10 cellular contexts compared by ENCODE assay signal in the genomic region with DNA sequence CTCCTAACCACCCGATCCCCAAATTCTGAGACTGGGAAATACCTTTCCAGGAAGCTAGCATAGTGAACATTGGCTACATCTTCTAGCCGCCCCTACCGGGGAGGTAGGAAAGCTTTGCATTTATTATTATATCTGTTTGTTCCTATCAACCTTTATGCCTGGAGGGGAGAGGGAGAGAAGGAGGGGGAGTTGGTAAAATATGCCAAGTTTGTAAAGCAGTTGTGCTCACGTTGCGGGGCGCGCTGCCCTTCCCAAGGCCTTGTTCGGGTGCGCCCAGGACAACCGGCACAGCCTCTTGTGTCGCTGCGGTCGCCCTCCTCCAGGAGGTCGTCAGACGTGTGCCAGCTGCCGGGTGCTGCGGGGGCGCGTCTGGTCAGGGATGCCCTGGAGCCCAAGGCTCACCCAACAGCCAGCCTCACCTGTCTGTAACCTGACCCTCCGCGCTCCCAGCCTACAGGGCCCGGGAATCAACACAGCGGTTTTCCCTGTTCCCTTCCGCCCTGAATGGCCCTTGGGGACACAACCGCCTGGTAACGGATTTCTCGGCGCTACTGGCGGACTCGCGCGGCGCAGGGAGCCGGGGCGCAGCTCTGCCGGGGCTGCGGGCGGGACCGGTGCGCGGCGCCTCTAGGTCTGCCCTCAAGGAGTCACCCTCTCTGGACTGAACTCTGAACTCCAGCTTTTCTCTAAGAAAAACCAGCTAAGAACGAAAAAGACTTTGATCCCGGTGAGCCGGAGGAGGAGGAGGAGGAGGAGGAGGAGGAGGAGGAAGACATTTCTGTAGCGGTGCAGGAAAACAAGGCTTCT. TPM values are rescaled to one million over a fixed set of nuclear protein-coding genes. Genes with fewer than 3 reads are reported as not detected.
DNase-seq lines count a peak whose midpoint lies in the region; ATAC-seq, FAIRE-seq and TF ChIP-seq lines count a peak whose summit lies in the region.
"Had no signal": no experiment of that assay in that cellular context is flagged by ENCODE, and none has a peak within 500 bp of the region (broad histone marks: within the 10 kb centered on the region; RNA-seq: fewer than 3 reads in every experiment).

No MANE protein-coding gene starts in this region.

- no peaks in the 10 kb centered on the region for H3K36me3 Mint-ChIP-seq in activated naive CD8-positive, alpha-beta T cell treated with anti-CD3 and anti-CD28 coated beads, Interleukin-2, amount 10 ng/mL, durations not matched to agents 7 days and 5 days
- H3K36me3 Mint-ChIP-seq in activated naive CD8-positive, alpha-beta T cell treated with anti-CD3 and anti-CD28 coated beads, Interleukin-2, amount 50 U/mL, for 24 hours (ENCODE audit: low read depth): no peaks in the 10 kb centered on the region

- peak overlapping the region; percentile 59 for H3K4me3 Mint-ChIP-seq in activated naive CD8-positive, alpha-beta T cell treated with anti-CD3 and anti-CD28 coated beads, Interleukin-2, amount 10 ng/mL, durations not matched to agents 7 days and 5 days
- no peak overlapping the region for H3K4me3 Mint-ChIP-seq in activated naive CD8-positive, alpha-beta T cell treated with anti-CD3 and anti-CD28 coated beads, Interleukin-2, amount 50 U/mL, for 24 hours

- H3K36me3 ChIP-seq in RWPE2 (ENCODE audit: low read depth): no peaks in the 10 kb centered on the region
- H3K36me3 ChIP-seq in keratinocyte (ENCODE audit: control insufficient read depth in 2 of 2, extremely low read depth in 1 of 2, insufficient read depth in 2 of 2, low read length in 2 of 2): peaks cover 0 to 4% of the 10 kb centered on the region in 2 experiments

- H3K27ac Mint-ChIP-seq in activated naive CD8-positive, alpha-beta T cell treated with anti-CD3 and anti-CD28 coated beads, Interleukin-2, amount 10 ng/mL, durations not matched to agents 7 days and 5 days: no peak overlapping the region
- no peak overlapping the region for H3K27ac Mint-ChIP-seq in activated naive CD8-positive, alpha-beta T cell treated with anti-CD3 and anti-CD28 coated beads, Interleukin-2, amount 50 U/mL, for 24 hours

- DNase-seq in activated naive CD8-positive, alpha-beta T cell treated with anti-CD3 and anti-CD28 coated beads, Interleukin-2, amount 10 ng/mL, durations not matched to agents 7 days and 5 days: peak; percentile 29
- DNase-seq in activated naive CD8-positive, alpha-beta T cell treated with anti-CD3 and anti-CD28 coated beads, Interleukin-2, amount 50 U/mL, for 24 hours: no peak
- DNase-seq in RWPE2 (ENCODE audit: low spot score): no peak
- no peak for DNase-seq in keratinocyte (ENCODE audit: low read depth, low spot score)
- peak; percentile 33 for DNase-seq in urothelium cell line (ENCODE audit: low spot score)
- DNase-seq in hepatic stellate cell (ENCODE audit: low spot score): no peak
- no peak for DNase-seq in activated naive CD4-positive, alpha-beta T cell (lab: John Stamatoyannopoulos, UW)
- DNase-seq: activated effector memory CD4-positive, alpha-beta T cell treated with anti-CD3 and anti-CD28 coated beads, Interleukin-2, amount 50 U/mL, for 16 hours had no signal

- dilution Hi-C loops in keratinocyte (cut with MboI; ENCODE audit: extremely low pct_ligation_motif_present, low sequenced_read_pairs): no loop called here

- peaks cover 77% of the 10 kb centered on the region for H3K27me3 Mint-ChIP-seq in activated naive CD8-positive, alpha-beta T cell treated with anti-CD3 and anti-CD28 coated beads, Interleukin-2, amount 10 ng/mL, durations not matched to agents 7 days and 5 days
- H3K27me3 Mint-ChIP-seq in activated naive CD8-positive, alpha-beta T cell treated with anti-CD3 and anti-CD28 coated beads, Interleukin-2, amount 50 U/mL, for 24 hours: peaks cover 65% of the 10 kb centered on the region

- ATAC-seq in activated naive CD8-positive, alpha-beta T cell treated with anti-CD3 and anti-CD28 coated beads, Interleukin-2, amount 10 ng/mL, durations not matched to agents 7 days and 5 days (ENCODE audit: low read depth): no peak
- no peak for ATAC-seq in activated naive CD8-positive, alpha-beta T cell treated with anti-CD3 and anti-CD28 coated beads, Interleukin-2, amount 50 U/mL, for 24 hours
- peak; percentile 58 for ATAC-seq in RWPE2 (ENCODE audit: low read depth)
- ATAC-seq in activated CD4-positive, CD25-positive, alpha-beta regulatory T cell treated with anti-CD3 and anti-CD28 coated beads, Interleukin-2, amount 50 U/mL, for 24 hours: no peak

- no peaks in the 10 kb centered on the region for H3K79me2 ChIP-seq in keratinocyte (ENCODE audit: control insufficient read depth, insufficient read depth, low read length)

- POLR2A ChIA-PET in activated naive CD8-positive, alpha-beta T cell treated with anti-CD3 and anti-CD28 coated beads, Interleukin-2, amount 10 ng/mL, durations not matched to agents 7 days and 5 days (lab: Charles Lee): no interaction called here

- peak overlapping the region; percentile 73 for H2AFZ ChIP-seq in keratinocyte (ENCODE audit: control insufficient read depth, low read length)

- H3K9me3 Mint-ChIP-seq in activated naive CD8-positive, alpha-beta T cell treated with anti-CD3 and anti-CD28 coated beads, Interleukin-2, amount 10 ng/mL, durations not matched to agents 7 days and 5 days: no peaks in the 10 kb centered on the region
- no peaks in the 10 kb centered on the region for H3K9me3 Mint-ChIP-seq in activated naive CD8-positive, alpha-beta T cell treated with anti-CD3 and anti-CD28 coated beads, Interleukin-2, amount 50 U/mL, for 24 hours

- H3K27ac ChIP-seq in RWPE2 (ENCODE audit: poor library complexity, severe bottlenecking) (peak overlapping the region; percentile 22), keratinocyte (ENCODE audit: control insufficient read depth, insufficient read depth, low read length) (no peak overlapping the region)

- H3K4me1 ChIP-seq in RWPE2 (ENCODE audit: insufficient read depth, poor library complexity, severe bottlenecking) (no peaks in the 10 kb centered on the region), keratinocyte (ENCODE audit: control insufficient read depth, extremely low read depth, insufficient read depth, low read length) (peaks cover 14% of the 10 kb centered on the region)

- H3K4me1 Mint-ChIP-seq in activated naive CD8-positive, alpha-beta T cell treated with anti-CD3 and anti-CD28 coated beads, Interleukin-2, amount 10 ng/mL, durations not matched to agents 7 days and 5 days: peaks cover 6% of the 10 kb centered on the region
- peaks cover 2% of the 10 kb centered on the region for H3K4me1 Mint-ChIP-seq in activated naive CD8-positive, alpha-beta T cell treated with anti-CD3 and anti-CD28 coated beads, Interleukin-2, amount 50 U/mL, for 24 hours

- TF ChIP-seq CTCF in RWPE2 (IDR thresholded peaks at IDR 0.05; ENCODE audit: poor library complexity, severe bottlenecking) (no peak), keratinocyte (optimal IDR thresholded peaks at IDR 0.05 in 1 of 3, IDR thresholded peaks at IDR 0.05 in 1 of 3, conservative IDR thresholded peaks at IDR 0.05 in 1 of 3; ENCODE audit: extremely low read depth in 1 of 3, insufficient read depth in 2 of 3, low read length in 3 of 3) (no peak)

- H4K20me1 ChIP-seq in keratinocyte (ENCODE audit: control insufficient read depth, extremely low read depth, insufficient read depth, low read length): peaks cover 5% of the 10 kb centered on the region

- FAIRE-seq in keratinocyte (lab: Jason Lieb, UNC) (no peak), urothelium cell line (lab: Jason Lieb, UNC) (no peak)

- H3K9ac ChIP-seq in keratinocyte (ENCODE audit: control insufficient read depth, extremely low read depth, insufficient read depth, low read length): peak overlapping the region; percentile 46

- no peaks in the 10 kb centered on the region for H3K9me3 ChIP-seq in RWPE2 (ENCODE audit: severe bottlenecking)
- no peaks in the 10 kb centered on the region for H3K9me3 ChIP-seq in keratinocyte (ENCODE audit: control insufficient read depth, low read depth, low read length)

- H3K27me3 ChIP-seq in RWPE2 (ENCODE audit: insufficient read depth, poor library complexity, severe bottlenecking): no peaks in the 10 kb centered on the region
- H3K27me3 ChIP-seq in keratinocyte (ENCODE audit: control insufficient read depth, extremely low read depth, insufficient read depth, low read length): no peaks in the 10 kb centered on the region

- H3K4me3 ChIP-seq in RWPE2 (ENCODE audit: severe bottlenecking) (peak overlapping the region; percentile 17), keratinocyte (ENCODE audit: control insufficient read depth in 2 of 3, extremely low read depth in 1 of 3, insufficient read depth in 2 of 3, low read depth in 1 of 3, low read length in 3 of 3) (peak overlapping the region; percentile 4 to 90 (median 81))

- no peaks in the 10 kb centered on the region for H3K9me1 ChIP-seq in keratinocyte (ENCODE audit: control insufficient read depth, extremely low read depth, insufficient read depth, low read length)

- peak overlapping the region; percentile 76 for H3K4me2 ChIP-seq in keratinocyte (ENCODE audit: control insufficient read depth, extremely low read depth, insufficient read depth, low read depth, low read length)

RNA-seq across cellular contexts. Expression of gene OVOL2, which starts 1.1 kb away (rescaled TPM):
- not detected for total RNA-seq in activated naive CD8-positive, alpha-beta T cell treated with anti-CD3 and anti-CD28 coated beads, Interleukin-2, amount 10 ng/mL, durations not matched to agents 7 days and 5 days
- polyA plus RNA-seq in keratinocyte: 3.1 to 5.3 TPM (median 4.3 TPM) in 3 replicates
- polyA plus RNA-seq in keratinocyte (2011; ENCODE audit: low read depth): 2.1 TPM
- polyA plus RNA-seq in keratinocyte (2011; cell fraction: cytosol; rRNA removed): 4.4 and 5.2 TPM in 2 replicates
- 3.9 and 5.0 TPM in 2 replicates for polyA plus RNA-seq in keratinocyte (2011; cell fraction: nucleus; rRNA removed)
- 5.6 and 6.3 TPM in 2 replicates for polyA plus RNA-seq in keratinocyte (2012; ENCODE audit: low replicate concordance)
- polyA minus RNA-seq in keratinocyte: 5.6 to 8.7 TPM (median 6.7 TPM) in 3 replicates
- 4.6 TPM for polyA minus RNA-seq in keratinocyte (2011; cell fraction: cytosol; rRNA and poly(A)+ RNA removed)
- 2.2 and 2.6 TPM in 2 replicates for polyA minus RNA-seq in keratinocyte (2011; cell fraction: nucleus; rRNA and poly(A)+ RNA removed)
- total RNA-seq: pulmonary artery endothelial cell had no signal

Comparison
In these comparisons a context has a peak if more than half of its experiments do, and no peak if none do; other contexts are left out.
1. DNase-seq: peak in activated naive CD8-positive, alpha-beta T cell treated with anti-CD3 and anti-CD28 coated beads, Interleukin-2, amount 10 ng/mL, durations not matched to agents 7 days and 5 days (single experiment) and urothelium cell line (single experiment); none in activated naive CD8-positive, alpha-beta T cell treated with anti-CD3 and anti-CD28 coated beads, Interleukin-2, amount 50 U/mL, for 24 hours (single experiment), RWPE2 (single experiment), keratinocyte (single experiment), hepatic stellate cell (single experiment) and activated naive CD4-positive, alpha-beta T cell (0 of 4).